In the genomic region with DNA sequence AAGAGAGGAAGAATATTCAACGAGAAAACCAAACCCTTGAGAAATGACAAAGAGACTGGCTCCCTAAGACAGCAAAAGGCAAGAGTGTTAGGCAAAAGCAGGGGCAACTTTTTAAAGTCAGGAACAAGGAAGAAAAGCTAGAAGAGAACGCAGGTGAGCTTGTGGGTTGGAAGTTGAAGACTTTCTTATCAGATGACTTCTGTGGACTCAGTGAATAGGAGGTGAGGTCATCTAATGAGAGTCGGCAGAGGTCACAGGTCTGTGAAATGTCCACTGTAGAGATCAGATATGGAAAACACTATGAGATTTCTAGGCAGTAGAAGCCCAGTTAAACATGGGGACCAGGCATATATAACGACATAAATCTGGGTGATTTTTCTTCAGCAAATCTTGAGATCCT, we compare ENCODE assay signal across 1 cellular context.
TF ChIP-seq lines count a peak whose summit lies in the region.

No MANE protein-coding gene starts in this region.

TF ChIP-seq in GM12878, 131 proteins besides CTCF, POLR2A, EP300 and RAD21 (continued from another document):
- TF ChIP-seq ZZZ3 (IDR thresholded peaks at IDR 0.05; ENCODE audit: control insufficient read depth, insufficient read length, low read depth) (no peak), GATAD2B (conservative IDR thresholded peaks at IDR 0.05; ENCODE audit: low read depth) (no peak), CREM (IDR thresholded peaks at IDR 0.05; ENCODE audit: low read depth) (no peak), HDGF (IDR thresholded peaks at IDR 0.05) (no peak), IRF4 (IDR thresholded peaks at IDR 0.05; ENCODE audit: low read depth, low read length) (no peak), CBFB (IDR thresholded peaks at IDR 0.05; ENCODE audit: low read depth) (no peak), PML (IDR thresholded peaks at IDR 0.05; ENCODE audit: low read length) (no peak), DPF2 (IDR thresholded peaks at IDR 0.05) (no peak), TARDBP (IDR thresholded peaks at IDR 0.05; ENCODE audit: borderline replicate concordance) (no peak)
- TF ChIP-seq, protein P1, sequence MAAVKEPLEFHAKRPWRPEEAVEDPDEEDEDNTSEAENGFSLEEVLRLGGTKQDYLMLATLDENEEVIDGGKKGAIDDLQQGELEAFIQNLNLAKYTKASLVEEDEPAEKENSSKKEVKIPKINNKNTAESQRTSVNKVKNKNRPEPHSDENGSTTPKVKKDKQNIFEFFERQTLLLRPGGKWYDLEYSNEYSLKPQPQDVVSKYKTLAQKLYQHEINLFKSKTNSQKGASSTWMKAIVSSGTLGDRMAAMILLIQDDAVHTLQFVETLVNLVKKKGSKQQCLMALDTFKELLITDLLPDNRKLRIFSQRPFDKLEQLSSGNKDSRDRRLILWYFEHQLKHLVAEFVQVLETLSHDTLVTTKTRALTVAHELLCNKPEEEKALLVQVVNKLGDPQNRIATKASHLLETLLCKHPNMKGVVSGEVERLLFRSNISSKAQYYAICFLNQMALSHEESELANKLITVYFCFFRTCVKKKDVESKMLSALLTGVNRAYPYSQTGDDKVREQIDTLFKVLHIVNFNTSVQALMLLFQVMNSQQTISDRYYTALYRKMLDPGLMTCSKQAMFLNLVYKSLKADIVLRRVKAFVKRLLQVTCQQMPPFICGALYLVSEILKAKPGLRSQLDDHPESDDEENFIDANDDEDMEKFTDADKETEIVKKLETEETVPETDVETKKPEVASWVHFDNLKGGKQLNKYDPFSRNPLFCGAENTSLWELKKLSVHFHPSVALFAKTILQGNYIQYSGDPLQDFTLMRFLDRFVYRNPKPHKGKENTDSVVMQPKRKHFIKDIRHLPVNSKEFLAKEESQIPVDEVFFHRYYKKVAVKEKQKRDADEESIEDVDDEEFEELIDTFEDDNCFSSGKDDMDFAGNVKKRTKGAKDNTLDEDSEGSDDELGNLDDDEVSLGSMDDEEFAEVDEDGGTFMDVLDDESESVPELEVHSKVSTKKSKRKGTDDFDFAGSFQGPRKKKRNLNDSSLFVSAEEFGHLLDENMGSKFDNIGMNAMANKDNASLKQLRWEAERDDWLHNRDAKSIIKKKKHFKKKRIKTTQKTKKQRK (IDR thresholded peaks at IDR 0.05; ENCODE audit: low read depth, low read length): no peak
- TF ChIP-seq, protein P2, sequence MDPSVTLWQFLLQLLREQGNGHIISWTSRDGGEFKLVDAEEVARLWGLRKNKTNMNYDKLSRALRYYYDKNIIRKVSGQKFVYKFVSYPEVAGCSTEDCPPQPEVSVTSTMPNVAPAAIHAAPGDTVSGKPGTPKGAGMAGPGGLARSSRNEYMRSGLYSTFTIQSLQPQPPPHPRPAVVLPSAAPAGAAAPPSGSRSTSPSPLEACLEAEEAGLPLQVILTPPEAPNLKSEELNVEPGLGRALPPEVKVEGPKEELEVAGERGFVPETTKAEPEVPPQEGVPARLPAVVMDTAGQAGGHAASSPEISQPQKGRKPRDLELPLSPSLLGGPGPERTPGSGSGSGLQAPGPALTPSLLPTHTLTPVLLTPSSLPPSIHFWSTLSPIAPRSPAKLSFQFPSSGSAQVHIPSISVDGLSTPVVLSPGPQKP (IDR thresholded peaks at IDR 0.05; ENCODE audit: low read depth, low read length): no peak
- TF ChIP-seq, protein P3, sequence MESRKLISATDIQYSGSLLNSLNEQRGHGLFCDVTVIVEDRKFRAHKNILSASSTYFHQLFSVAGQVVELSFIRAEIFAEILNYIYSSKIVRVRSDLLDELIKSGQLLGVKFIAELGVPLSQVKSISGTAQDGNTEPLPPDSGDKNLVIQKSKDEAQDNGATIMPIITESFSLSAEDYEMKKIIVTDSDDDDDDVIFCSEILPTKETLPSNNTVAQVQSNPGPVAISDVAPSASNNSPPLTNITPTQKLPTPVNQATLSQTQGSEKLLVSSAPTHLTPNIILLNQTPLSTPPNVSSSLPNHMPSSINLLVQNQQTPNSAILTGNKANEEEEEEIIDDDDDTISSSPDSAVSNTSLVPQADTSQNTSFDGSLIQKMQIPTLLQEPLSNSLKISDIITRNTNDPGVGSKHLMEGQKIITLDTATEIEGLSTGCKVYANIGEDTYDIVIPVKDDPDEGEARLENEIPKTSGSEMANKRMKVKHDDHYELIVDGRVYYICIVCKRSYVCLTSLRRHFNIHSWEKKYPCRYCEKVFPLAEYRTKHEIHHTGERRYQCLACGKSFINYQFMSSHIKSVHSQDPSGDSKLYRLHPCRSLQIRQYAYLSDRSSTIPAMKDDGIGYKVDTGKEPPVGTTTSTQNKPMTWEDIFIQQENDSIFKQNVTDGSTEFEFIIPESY (IDR thresholded peaks at IDR 0.05): no peak
